Comparison of ENCODE assay signal across 8 cellular contexts in the genomic region with DNA sequence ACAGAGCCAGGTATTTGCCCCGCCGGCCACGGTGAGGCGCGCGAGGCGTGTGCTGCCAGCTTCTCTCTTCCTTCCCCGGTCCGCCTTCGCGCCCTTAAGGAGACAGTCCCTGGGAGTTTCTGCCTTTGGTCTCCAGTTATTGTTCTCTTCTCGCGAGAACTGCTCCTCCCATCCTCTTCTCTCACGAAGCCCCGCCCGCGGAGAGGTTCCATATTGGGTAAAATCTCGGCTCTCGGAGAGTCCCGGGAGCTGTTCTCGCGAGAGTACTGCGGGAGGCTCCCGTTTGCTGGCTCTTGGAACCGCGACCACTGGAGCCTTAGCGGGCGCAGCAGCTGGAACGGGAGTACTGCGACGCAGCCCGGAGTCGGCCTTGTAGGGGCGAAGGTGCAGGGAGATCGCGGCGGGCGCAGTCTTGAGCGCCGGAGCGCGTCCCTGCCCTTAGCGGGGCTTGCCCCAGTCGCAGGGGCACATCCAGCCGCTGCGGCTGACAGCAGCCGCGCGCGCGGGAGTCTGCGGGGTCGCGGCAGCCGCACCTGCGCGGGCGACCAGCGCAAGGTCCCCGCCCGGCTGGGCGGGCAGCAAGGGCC. TPM values are rescaled to one million over a fixed set of nuclear protein-coding genes. Genes with fewer than 3 reads are reported as not detected.
DNase-seq lines count a peak whose midpoint lies in the region; ATAC-seq and TF ChIP-seq lines count a peak whose summit lies in the region.

Gene MAPK14, plus strand, starts transcription at position 308 of the 587 bp plus-strand sequence. CDS start 350 bp downstream, outside the sequence.

- H3K9me3 Mint-ChIP-seq in activated naive CD8-positive, alpha-beta T cell treated with anti-CD3 and anti-CD28 coated beads, Interleukin-2, amount 10 ng/mL, durations not matched to agents 7 days and 5 days, result no peaks in the 10 kb centered on the region
- H3K9me3 Mint-ChIP-seq in glutamatergic neuron (ENCODE audit: unreplicated experiment) (peaks cover 18% of the 10 kb centered on the region), osteocyte (ENCODE audit: unreplicated experiment) (no peaks in the 10 kb centered on the region)

- peak within 1 kb of the TSS; percentile 86 for H3K9ac ChIP-seq in SU-DHL-6 (ENCODE audit: low read length)

- H3K27me3 Mint-ChIP-seq in activated naive CD8-positive, alpha-beta T cell treated with anti-CD3 and anti-CD28 coated beads, Interleukin-2, amount 10 ng/mL, durations not matched to agents 7 days and 5 days, result peaks cover 24% of the 10 kb centered on the region
- peaks cover 12% of the 10 kb centered on the region for H3K27me3 Mint-ChIP-seq in glutamatergic neuron (ENCODE audit: unreplicated experiment)
- H3K27me3 Mint-ChIP-seq in osteocyte (ENCODE audit: unreplicated experiment), result peaks cover 5% of the 10 kb centered on the region

- peak within 1 kb of the TSS; percentile 76 for H2AFZ ChIP-seq in SU-DHL-6 (ENCODE audit: low read depth, low read length, severe bottlenecking)

- no peaks in the 10 kb centered on the region for H3K9me3 ChIP-seq in SU-DHL-6 (ENCODE audit: insufficient read depth, low read length)
- H3K9me3 ChIP-seq in thymus (ENCODE audit: control insufficient read depth), result no peaks in the 10 kb centered on the region

- H3K27me3 ChIP-seq in SU-DHL-6 (ENCODE audit: low read length), result no peaks in the 10 kb centered on the region
- H3K27me3 ChIP-seq in thymus (ENCODE audit: control insufficient read depth, insufficient read depth), result no peaks in the 10 kb centered on the region

- peaks cover 5% of the 10 kb centered on the region; the same call in 1 of the 2 replicates for H3F3A ChIP-seq in SU-DHL-6 (ENCODE audit: insufficient read depth)

- peaks cover 24% of the 10 kb centered on the region for H4K20me1 ChIP-seq in SU-DHL-6 (ENCODE audit: low read depth, low read length)

- H3K4me1 Mint-ChIP-seq in activated naive CD8-positive, alpha-beta T cell treated with anti-CD3 and anti-CD28 coated beads, Interleukin-2, amount 10 ng/mL, durations not matched to agents 7 days and 5 days, result peaks cover 30% of the 10 kb centered on the region
- H3K4me1 Mint-ChIP-seq in glutamatergic neuron (ENCODE audit: low read depth, unreplicated experiment) (peaks cover 21% of the 10 kb centered on the region), osteocyte (ENCODE audit: unreplicated experiment) (peaks cover 30% of the 10 kb centered on the region)

- peaks cover 50% of the 10 kb centered on the region for H3K79me2 ChIP-seq in SU-DHL-6 (ENCODE audit: insufficient read depth, low read length)

- H3K36me3 Mint-ChIP-seq in activated naive CD8-positive, alpha-beta T cell treated with anti-CD3 and anti-CD28 coated beads, Interleukin-2, amount 10 ng/mL, durations not matched to agents 7 days and 5 days, result peaks cover 15% of the 10 kb centered on the region
- no peaks in the 10 kb centered on the region for H3K36me3 Mint-ChIP-seq in glutamatergic neuron (ENCODE audit: unreplicated experiment)
- H3K36me3 Mint-ChIP-seq in osteocyte (ENCODE audit: unreplicated experiment), result no peaks in the 10 kb centered on the region

- no peaks in the 10 kb centered on the region for H3K9me2 ChIP-seq in SU-DHL-6 (replicated peaks; ENCODE audit: insufficient read depth, low read length)

- peak; percentile 86 for ATAC-seq in HG02759 (IDR thresholded peaks at IDR 0.05; ENCODE audit: unreplicated experiment)
- ATAC-seq in activated naive CD8-positive, alpha-beta T cell treated with anti-CD3 and anti-CD28 coated beads, Interleukin-2, amount 10 ng/mL, durations not matched to agents 7 days and 5 days (ENCODE audit: low read depth), result peak; percentile 89

- WGBS in thymus, result under 1% methylated on average over 62 of the region's 62 CpGs

- H3K4me2 ChIP-seq in SU-DHL-6 (ENCODE audit: low read depth, low read length, poor library complexity, severe bottlenecking), result peak within 1 kb of the TSS; percentile 82

- TF ChIP-seq CTCF in GM12873 (IDR thresholded peaks at IDR 0.05; ENCODE audit: insufficient read depth, low read depth, low read length, missing control alignments) (peak; percentile 88), SU-DHL-6 (IDR thresholded peaks at IDR 0.05; ENCODE audit: insufficient read depth, low read length, poor library complexity, severe bottlenecking) (peak; percentile 95), glutamatergic neuron (IDR thresholded peaks at IDR 0.05; ENCODE audit: partially characterized antibody, unreplicated experiment) (peak; percentile 49), osteocyte (IDR thresholded peaks at IDR 0.05) (peak; percentile 92)

- H3K4me3 Mint-ChIP-seq in activated naive CD8-positive, alpha-beta T cell treated with anti-CD3 and anti-CD28 coated beads, Interleukin-2, amount 10 ng/mL, durations not matched to agents 7 days and 5 days, result peak within 1 kb of the TSS; percentile 94
- peak within 1 kb of the TSS; percentile 99 for H3K4me3 Mint-ChIP-seq in glutamatergic neuron (ENCODE audit: unreplicated experiment)
- peak within 1 kb of the TSS; percentile 86 for H3K4me3 Mint-ChIP-seq in osteocyte (ENCODE audit: unreplicated experiment)

- H3K36me3 ChIP-seq in SU-DHL-6 (ENCODE audit: low read length) (peaks cover 6% of the 10 kb centered on the region; the same call in 1 of the 2 replicates), thymus (ENCODE audit: control insufficient read depth, insufficient read depth) (no peaks in the 10 kb centered on the region)

- DNase-seq in NCI-H128 (lab: John Stamatoyannopoulos, UW; ENCODE audit: unreplicated experiment), result peak; percentile 100
- DNase-seq in activated naive CD8-positive, alpha-beta T cell treated with anti-CD3 and anti-CD28 coated beads, Interleukin-2, amount 10 ng/mL, durations not matched to agents 7 days and 5 days, result peak; percentile 96
- DNase-seq in glutamatergic neuron, result peak; percentile 99
- DNase-seq in osteocyte (ENCODE audit: extremely low spot score, unreplicated experiment), result peak; percentile 99

- POLR2A ChIA-PET in activated naive CD8-positive, alpha-beta T cell treated with anti-CD3 and anti-CD28 coated beads, Interleukin-2, amount 10 ng/mL, durations not matched to agents 7 days and 5 days (lab: Charles Lee), result interaction anchor here (0.6 to 4.4 kb wide), 21 partner anchors 10 to 414 kb away, joined by 3 to 47 read pairs (median 6); partner anchors contain the start of genes BRPF3 and MAPK13

- peaks cover 10% of the 10 kb centered on the region for H3K4me1 ChIP-seq in thymus (ENCODE audit: control insufficient read depth, insufficient read depth, low read length)

- H3K27ac Mint-ChIP-seq in activated naive CD8-positive, alpha-beta T cell treated with anti-CD3 and anti-CD28 coated beads, Interleukin-2, amount 10 ng/mL, durations not matched to agents 7 days and 5 days, result peak within 1 kb of the TSS; percentile 94
- H3K27ac Mint-ChIP-seq in glutamatergic neuron (ENCODE audit: unreplicated experiment) (peak within 1 kb of the TSS; percentile 96), osteocyte (ENCODE audit: unreplicated experiment) (peak within 1 kb of the TSS; percentile 95)

- H3K27ac ChIP-seq in SU-DHL-6 (ENCODE audit: low read depth, low read length) (peak within 1 kb of the TSS; percentile 73), thymus (ENCODE audit: low read depth) (peak within 1 kb of the TSS; percentile 95)

- H3K4me3 ChIP-seq in SU-DHL-6 (ENCODE audit: insufficient read depth, low read length, poor library complexity, severe bottlenecking) (peak within 1 kb of the TSS; percentile 86), thymus (ENCODE audit: low read length) (peak within 1 kb of the TSS; percentile 91)

RNA-seq across cellular contexts. Expression of gene MAPK14, which starts in this region (rescaled TPM):
- 10 to 100 TPM; 57.3 to 62.2 TPM for total RNA-seq in activated naive CD8-positive, alpha-beta T cell treated with anti-CD3 and anti-CD28 coated beads, Interleukin-2, amount 10 ng/mL, durations not matched to agents 7 days and 5 days
- total RNA-seq in glutamatergic neuron (ENCODE audit: unreplicated experiment), result 46.2 TPM
- total RNA-seq in osteocyte, result 38.8 and 39.2 TPM in 2 replicates
- 33.4 TPM for polyA plus RNA-seq in thymus

Comparison
In these comparisons a context has a peak if more than half of its experiments do, and no peak if none do; other contexts are left out.
1. Peak in every context shown above with its lines: DNase-seq, ATAC-seq, H3K4me3 ChIP-seq and H3K27ac ChIP-seq.